In genomic region chr3:56688191-56688590, GRCh38 we compare ENCODE assay signal across 16 cellular contexts. TPM values are rescaled to one million over a fixed set of nuclear protein-coding genes. Genes with fewer than 3 reads are reported as not detected.
A peak's percentile ranks its signal among the peaks of the same experiment; 100 is the strongest.
DNase-seq lines count a peak whose midpoint lies in the region; ATAC-seq lines count a peak whose summit lies in the region.
"Had no signal": no experiment of that assay in that cellular context is flagged by ENCODE, and none has a peak within 500 bp of the region (broad histone marks: within the 10 kb centered on the region; RNA-seq: fewer than 3 reads in every experiment).

No MANE protein-coding gene starts in this region.

- peaks cover 4 to 7% of the 10 kb centered on the region in 2 donors for H3K36me3 Mint-ChIP-seq in stimulated activated naive B cell treated with anti-CD40 and anti-IgM and Interleukin-4, amounts not matched to agents 10 μg/mL and 1 μg/mL and 100 μg/mL, for 72 hours

- peak overlapping the region; percentile 71 for H3K27ac Mint-ChIP-seq in stimulated activated naive B cell treated with anti-CD40 and anti-IgM and Interleukin-4, amounts not matched to agents 10 μg/mL and 1 μg/mL and 100 μg/mL, for 72 hours
- H3K27ac Mint-ChIP-seq: activated CD8-positive, alpha-beta T cell treated with anti-CD3 and anti-CD28 coated beads for 36 hours had no signal

- H3K4me1 Mint-ChIP-seq in stimulated activated naive B cell treated with anti-CD40 and anti-IgM and Interleukin-4, amounts not matched to agents 10 μg/mL and 1 μg/mL and 100 μg/mL, for 72 hours = peaks cover 8 to 33% of the 10 kb centered on the region in 2 donors

- intact Hi-C loops in sciatic nerve (cut with DNase I) = no loop called here

- H3K9me3 Mint-ChIP-seq in stimulated activated naive B cell treated with anti-CD40 and anti-IgM and Interleukin-4, amounts not matched to agents 10 μg/mL and 1 μg/mL and 100 μg/mL, for 72 hours = no peaks in the 10 kb centered on the region

- no peak for DNase-seq in stimulated activated naive B cell treated with anti-CD40 and anti-IgM and Interleukin-4, amounts not matched to agents 10 μg/mL and 1 μg/mL and 100 μg/mL, for 72 hours
- DNase-seq in NOMO-1 treated with DMSO at 0.1 percent for 48 hours (lab: John Stamatoyannopoulos, UW; ENCODE audit: unreplicated experiment) = no peak
- no peak for DNase-seq in sciatic nerve (ENCODE audit: low spot score)
- no peak for DNase-seq in NCI-H2171 (lab: John Stamatoyannopoulos, UW)
- DNase-seq: activated CD8-positive, alpha-beta T cell treated with anti-CD3 and anti-CD28 coated beads for 36 hours; C1 segment of cervical spinal cord; effector CD8-positive, alpha-beta T cell; heart right ventricle; kidney; NCI-H2029 treated with DMSO at 0.1 percent for 48 hours; NCI-H526 treated with DMSO at 0.1 percent for 48 hours; retina had no signal

- ATAC-seq in GM18519 (IDR thresholded peaks at IDR 0.05; ENCODE audit: low FRiP score, unreplicated experiment) (peak; percentile 65), GM21423 (IDR thresholded peaks at IDR 0.05; ENCODE audit: unreplicated experiment) (peak; percentile 71), HG03175 (IDR thresholded peaks at IDR 0.05; ENCODE audit: unreplicated experiment) (peak; percentile 69), sciatic nerve (no peak)
- peak; percentile 88 to 90 for ATAC-seq in stimulated activated naive B cell treated with anti-CD40 and anti-IgM and Interleukin-4, amounts not matched to agents 10 μg/mL and 1 μg/mL and 100 μg/mL, for 72 hours (replicated peaks)
- ATAC-seq: activated CD8-positive, alpha-beta T cell treated with anti-CD3 and anti-CD28 coated beads for 36 hours; heart right ventricle; Panc1 had no signal

- H3K4me3 Mint-ChIP-seq in stimulated activated naive B cell treated with anti-CD40 and anti-IgM and Interleukin-4, amounts not matched to agents 10 μg/mL and 1 μg/mL and 100 μg/mL, for 72 hours = peak overlapping the region; percentile 56 to 69
- H3K4me3 Mint-ChIP-seq: activated CD8-positive, alpha-beta T cell treated with anti-CD3 and anti-CD28 coated beads for 36 hours had no signal

- no peaks in the 10 kb centered on the region for H3K27me3 Mint-ChIP-seq in stimulated activated naive B cell treated with anti-CD40 and anti-IgM and Interleukin-4, amounts not matched to agents 10 μg/mL and 1 μg/mL and 100 μg/mL, for 72 hours
- H3K27me3 Mint-ChIP-seq: activated CD8-positive, alpha-beta T cell treated with anti-CD3 and anti-CD28 coated beads for 36 hours had no signal

RNA-seq across cellular contexts. Expression of gene TASOR, which starts 5.1 kb away (rescaled TPM):
- 85.2 TPM for total RNA-seq in sciatic nerve
